Comparison of ENCODE assay signal across 11 cellular contexts in the genomic region with DNA sequence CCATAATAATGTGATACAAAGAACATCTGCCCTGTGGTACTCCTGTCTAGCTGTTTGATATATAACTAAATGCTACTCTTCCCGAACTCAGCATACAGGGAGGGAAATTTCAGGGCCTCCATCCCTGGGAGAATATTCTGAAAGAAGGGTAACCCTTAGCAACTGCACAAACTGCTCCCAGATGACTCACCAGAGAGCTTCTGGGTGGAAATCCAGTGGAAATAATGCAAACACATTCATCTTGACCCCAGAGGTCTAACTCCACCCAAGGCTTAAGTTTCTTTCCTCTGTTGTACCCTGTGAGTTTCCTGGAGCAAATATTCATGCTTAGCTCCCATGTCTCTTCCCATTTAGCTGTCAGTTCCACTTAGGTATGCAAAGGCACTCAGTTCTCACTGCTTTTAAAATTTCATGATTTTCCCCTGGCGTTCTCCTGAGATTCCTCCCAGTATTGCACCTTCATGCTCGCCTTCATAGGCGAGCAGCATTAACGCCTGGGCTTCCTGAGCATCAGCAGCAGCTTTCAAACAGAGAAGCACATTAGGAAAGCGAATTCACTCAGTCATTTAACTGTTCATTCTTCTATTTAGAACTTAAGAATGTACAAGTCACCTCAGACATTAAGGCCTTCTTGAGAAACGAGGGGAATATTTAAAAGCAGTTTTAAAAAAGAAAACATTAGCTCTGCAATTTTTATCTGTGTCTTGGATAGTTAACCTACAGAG. TPM values are rescaled to one million over a fixed set of nuclear protein-coding genes. Genes with fewer than 3 reads are reported as not detected.
DNase-seq lines count a peak whose midpoint lies in the region; TF ChIP-seq lines count a peak whose summit lies in the region.
"Had no signal": no experiment of that assay in that cellular context is flagged by ENCODE, and none has a peak within 500 bp of the region (broad histone marks: within the 10 kb centered on the region; RNA-seq: fewer than 3 reads in every experiment).

No MANE protein-coding gene starts in this region.

- TF ChIP-seq POLR2A in tibial nerve (IDR thresholded peaks at IDR 0.05) = no peak

- no peaks in the 10 kb centered on the region for H3K36me3 Mint-ChIP-seq in mesothelial cell of epicardium
- H3K36me3 Mint-ChIP-seq: IgD-negative memory B cell had no signal

- H3K4me3 Mint-ChIP-seq in mesothelial cell of epicardium = no peak overlapping the region
- H3K4me3 Mint-ChIP-seq: IgD-negative memory B cell had no signal

- no peaks in the 10 kb centered on the region for H3K9me3 Mint-ChIP-seq in mesothelial cell of epicardium

- H3K4me3 ChIP-seq in tibial nerve (no peak overlapping the region), HAP-1 (no peak overlapping the region)
- H3K4me3 ChIP-seq: body of pancreas, GM12878 had no signal

- in situ Hi-C loops in HAP-1 (cut with MboI; ENCODE audit: low sequenced_read_pairs) = no loop called here

- no peaks in the 10 kb centered on the region for H3K9me3 ChIP-seq in tibial nerve
- no peaks in the 10 kb centered on the region for H3K9me3 ChIP-seq in HAP-1
- H3K9me3 ChIP-seq: body of pancreas had no signal

- TF ChIP-seq EP300 in tibial nerve (IDR thresholded peaks at IDR 0.05) = peak in 1 of 2 donors; percentile 10

- DNase-seq in HT-29 (ENCODE audit: low spot score) = peak; percentile 38
- peak; percentile 92 for DNase-seq in dedifferentiated amniotic fluid mesenchymal stem cell (ENCODE audit: extremely low spot score)
- DNase-seq in mesothelial cell of epicardium (ENCODE audit: low spot score in 2 of 2, unreplicated experiment in 2 of 2) = no peak
- no peak for DNase-seq in tibial nerve (ENCODE audit: low spot score in 2 of 2)
- no peak for DNase-seq in HAP-1 (ENCODE audit: low spot score in 2 of 2)
- DNase-seq in stimulated activated CD4-positive, alpha-beta T cell treated with anti-CD3 and anti-CD28 coated beads, Interleukin-4, amount 100 ng/mL, for 4 hours = no peak
- no peak for DNase-seq in SW 1271 (lab: John Stamatoyannopoulos, UW)
- no peak for DNase-seq in KG1 (lab: John Stamatoyannopoulos, UW)
- DNase-seq: body of pancreas had no signal

- H3K4me1 ChIP-seq in tibial nerve (peaks cover 0 to 17% (median 3%) of the 10 kb centered on the region in 4 donors), HAP-1 (peaks cover 11% of the 10 kb centered on the region)
- H3K4me1 ChIP-seq: body of pancreas had no signal

- H3K36me3 ChIP-seq in tibial nerve (no peaks in the 10 kb centered on the region), HAP-1 (replicated peaks) (no peaks in the 10 kb centered on the region)

- no peaks in the 10 kb centered on the region for H3K27me3 ChIP-seq in tibial nerve
- no peaks in the 10 kb centered on the region for H3K27me3 ChIP-seq in HAP-1 (ENCODE audit: low read depth)
- H3K27me3 ChIP-seq: body of pancreas had no signal

- no peak for TF ChIP-seq CTCF in mesothelial cell of epicardium (IDR thresholded peaks at IDR 0.05; ENCODE audit: unreplicated experiment)
- TF ChIP-seq CTCF in tibial nerve (IDR thresholded peaks at IDR 0.05) = no peak

- peaks cover 10% of the 10 kb centered on the region for H3K4me1 Mint-ChIP-seq in mesothelial cell of epicardium
- H3K4me1 Mint-ChIP-seq: IgD-negative memory B cell had no signal

- H3K27me3 Mint-ChIP-seq in mesothelial cell of epicardium (ENCODE audit: low read depth) = no peaks in the 10 kb centered on the region

- peak overlapping the region; percentile 15 for H3K27ac Mint-ChIP-seq in mesothelial cell of epicardium
- H3K27ac Mint-ChIP-seq: IgD-negative memory B cell had no signal

- peak overlapping the region in 3 of 4 donors; percentile 66 to 80 (median 70) for H3K27ac ChIP-seq in tibial nerve
- H3K27ac ChIP-seq: body of pancreas had no signal

- 35 to 46% methylated on average over 7 of the region's 7 CpGs for WGBS in tibial nerve, 2 donors

RNA-seq across cellular contexts. Expression of a gene that starts 43.8 kb away (rescaled TPM):
- not detected in 2 replicates for total RNA-seq in HT-29 (2014; rRNA removed; shearing (Covaris generic))
- total RNA-seq in mesothelial cell of epicardium (41.5 to 49.4 TPM (median 46.4 TPM) in 3 replicates), tibial nerve (100 to 1,000 TPM; 229 to 524 (median 468) TPM)

RNA-seq across cellular contexts. Expression of a gene that starts 48.9 kb away (rescaled TPM):
- not detected in 2 replicates for total RNA-seq in HT-29 (2014; rRNA removed; shearing (Covaris generic))
- total RNA-seq in mesothelial cell of epicardium = not detected in 3 replicates
- total RNA-seq in tibial nerve = not detected
- total RNA-seq: body of pancreas, GM12878 had no signal

Comparison
In these comparisons a context has a peak if more than half of its experiments do, and no peak if none do; other contexts are left out.
1. DNase-seq: peak in HT-29 (single experiment) and dedifferentiated amniotic fluid mesenchymal stem cell (single experiment); none in mesothelial cell of epicardium (0 of 2), tibial nerve (0 of 2), HAP-1 (0 of 2), stimulated activated CD4-positive, alpha-beta T cell treated with anti-CD3 and anti-CD28 coated beads, Interleukin-4, amount 100 ng/mL, for 4 hours (0 of 2), SW 1271 (0 of 2) and KG1 (single experiment).
2. RNA of a gene that starts 43.8 kb away (total RNA-seq): 229 to 524 TPM in tibial nerve and 41.5 to 49.4 TPM in mesothelial cell of epicardium; not detected in HT-29; every median in the first group is over 10 times any median in the second.